34 cellular contexts compared by ENCODE assay signal in the genomic region with DNA sequence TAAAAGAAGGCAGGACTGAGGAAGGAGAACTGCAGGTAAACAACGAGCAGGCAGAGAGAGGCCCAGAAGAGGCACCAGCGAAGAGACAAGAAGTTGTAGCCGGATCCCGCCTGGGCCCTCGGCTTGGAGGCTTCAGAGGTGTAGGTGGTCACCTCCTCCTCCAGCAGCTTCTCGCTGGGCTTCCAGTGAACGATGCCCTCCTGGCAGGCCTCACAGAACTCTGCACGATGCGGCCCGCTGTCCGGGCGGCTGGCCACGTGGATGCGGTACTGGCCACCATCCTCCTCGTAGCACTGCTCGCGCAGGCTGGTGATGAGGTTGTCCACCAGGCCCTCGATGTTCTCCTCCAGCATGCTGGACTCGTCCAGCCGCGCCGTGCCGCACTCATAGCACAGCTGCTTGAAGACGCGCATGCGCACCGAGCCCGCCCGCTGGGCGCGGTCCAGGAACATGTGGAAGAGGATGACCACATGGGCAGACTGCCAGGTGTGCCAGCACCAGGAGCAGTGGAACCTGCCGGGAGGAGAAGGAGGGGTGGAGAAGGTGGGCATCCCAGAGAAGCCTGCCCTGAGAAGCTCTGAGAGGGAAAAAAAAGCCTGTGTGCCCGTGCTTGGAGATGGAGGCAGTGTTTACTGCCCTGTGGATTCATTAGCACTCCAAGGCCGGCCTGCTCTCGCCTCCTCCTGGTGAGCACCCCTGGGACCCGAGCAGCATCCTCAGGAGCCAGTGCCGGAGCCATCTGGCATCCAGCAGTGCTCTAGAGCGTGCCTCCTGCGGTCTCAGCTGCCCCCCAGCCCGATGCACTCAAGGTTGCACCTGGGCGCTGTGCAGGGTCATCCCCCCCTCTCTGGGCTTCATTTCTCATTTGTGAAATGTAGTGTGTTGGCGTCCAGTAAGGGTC. TPM values are rescaled to one million over a fixed set of nuclear protein-coding genes. Genes with fewer than 3 reads are reported as not detected.
"Had no signal": no experiment of that assay in that cellular context is flagged by ENCODE, and none has a peak within 500 bp of the region (broad histone marks: within the 10 kb centered on the region; RNA-seq: fewer than 3 reads in every experiment).

No MANE protein-coding gene starts in this region.

- H3K36me3 ChIP-seq: brain microvascular endothelial cell, MG63, Peyer's patch, WERI-Rb-1 had no signal

- H3K4me3 ChIP-seq: MG63, Peyer's patch had no signal

- H3K27ac ChIP-seq: brain microvascular endothelial cell, Peyer's patch, WERI-Rb-1 had no signal

- H3K4me1 ChIP-seq: Peyer's patch had no signal

- DNase-seq: activated CD4-positive, alpha-beta memory T cell treated with anti-CD3 and anti-CD28 coated beads, Interleukin-2, amount 10 ng/mL, durations not matched to agents 7 days and 5 days; activated CD4-positive, alpha-beta T cell treated with anti-CD3 and anti-CD28 coated beads for 1 hour; activated CD4-positive, alpha-beta T cell treated with anti-CD3 and anti-CD28 coated beads for 48 hours; activated CD4-positive, CD25-positive, alpha-beta regulatory T cell; activated CD8-positive, alpha-beta memory T cell treated with anti-CD3 and anti-CD28 coated beads for 24 hours; activated CD8-positive, alpha-beta memory T cell treated with anti-CD3 and anti-CD28 coated beads, Interleukin-2, amount 10 ng/mL, durations not matched to agents 7 days and 5 days; activated CD8-positive, alpha-beta memory T cell treated with anti-CD3 and anti-CD28 coated beads, Interleukin-2, amount 50 U/mL, for 48 hours; activated effector memory CD4-positive, alpha-beta T cell treated with Interleukin-2 at 50 U/mL for 16 hours; activated naive CD4-positive, alpha-beta T cell treated with anti-CD3 and anti-CD28 coated beads, Interleukin-2, amount 10 ng/mL, durations not matched to agents 7 days and 5 days; activated T-cell treated with anti-CD3 and anti-CD28 coated beads, Interleukin-2, amount 50 U/mL, for 48 hours; amniotic stem cell; aorta; brain microvascular endothelial cell; central memory CD4-positive, alpha-beta T cell; Kasumi-1; KG1; MG63; NCI-H1048; NCI-H1417; NCI-H146; NCI-H187; NCI-H2081 treated with DMSO at 0.1 percent for 48 hours; NCI-H510A; NCI-H526; NCI-H774; PC-3; Peyer's patch; RPMI8226; SW 1271; T-helper 1 cell; T-helper 2 cell; T1000; WERI-Rb-1 had no signal

- H3K27me3 ChIP-seq: Peyer's patch had no signal

- H3K9me3 ChIP-seq: MG63, Peyer's patch had no signal

RNA-seq across cellular contexts. Expression of a gene that starts 3.6 kb away (rescaled TPM):
- polyA plus RNA-seq: aorta, IgD-negative memory B cell had no signal

RNA-seq across cellular contexts. Expression of a gene that starts 28.6 kb away (rescaled TPM):
- polyA plus RNA-seq: IgD-negative memory B cell had no signal
